8 cellular contexts compared by ENCODE assay signal in the genomic region with DNA sequence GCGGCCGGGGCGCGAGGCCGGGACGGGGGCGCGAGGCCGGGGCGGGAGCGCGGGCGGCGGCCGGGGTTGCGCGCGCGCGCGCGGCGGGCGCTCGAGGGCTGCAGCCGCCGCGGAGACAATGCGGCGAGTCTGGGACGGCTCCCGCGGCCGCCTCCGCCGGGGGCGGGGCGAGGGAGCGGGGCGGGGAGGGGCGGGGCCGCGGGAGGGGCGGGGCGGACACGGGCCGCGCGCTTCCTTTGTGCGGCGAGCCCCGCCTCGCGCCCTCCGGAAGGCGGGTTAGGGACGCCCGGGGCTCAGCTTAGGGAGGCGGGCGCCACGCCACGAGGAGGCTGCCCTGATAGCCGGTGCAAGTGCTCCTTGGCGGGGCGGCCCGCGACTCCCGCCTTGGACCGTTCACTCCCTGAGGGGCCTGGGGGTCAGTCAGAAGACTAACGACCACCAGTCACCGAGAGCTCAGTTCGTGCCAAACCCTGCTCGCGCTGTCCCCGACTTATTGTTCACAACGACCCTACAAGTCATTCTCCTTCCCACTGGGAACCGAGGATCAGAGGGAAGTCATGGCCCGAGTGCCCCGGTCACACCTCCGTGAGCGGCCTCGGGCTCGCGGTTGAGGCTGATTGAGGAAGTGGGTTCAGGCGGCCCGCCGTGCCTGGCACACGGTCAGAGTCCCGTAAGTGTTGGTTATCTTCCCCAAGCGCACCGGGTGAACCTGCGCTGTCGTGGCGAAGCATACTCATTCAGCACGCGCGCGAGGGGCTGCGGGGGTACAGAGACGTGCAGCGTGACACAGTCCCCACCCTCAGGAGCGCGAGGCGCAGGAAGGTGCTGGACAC. TPM values are rescaled to one million over a fixed set of nuclear protein-coding genes. Genes with fewer than 3 reads are reported as not detected.
A peak's percentile ranks its signal among the peaks of the same experiment; 100 is the strongest.
DNase-seq lines count a peak whose midpoint lies in the region; ATAC-seq and TF ChIP-seq lines count a peak whose summit lies in the region.

No MANE protein-coding gene starts in this region.

- no peaks in the 10 kb centered on the region for H3K27me3 Mint-ChIP-seq in activated T-helper 17 cell treated with anti-CD3 and anti-CD28 coated beads, Interleukin-2, amount 50 U/mL, for 72 hours
- H3K27me3 Mint-ChIP-seq in natural killer cell (ENCODE audit: low read depth in 2 of 2), result peaks cover 0 to 2% of the 10 kb centered on the region in 2 donors

- peaks cover 42% of the 10 kb centered on the region for H3K36me3 Mint-ChIP-seq in activated T-helper 17 cell treated with anti-CD3 and anti-CD28 coated beads, Interleukin-2, amount 50 U/mL, for 72 hours (ENCODE audit: low read depth)
- no peaks in the 10 kb centered on the region for H3K36me3 Mint-ChIP-seq in natural killer cell

- intact Hi-C loops in natural killer cell (cut with micrococcal nuclease), result no loop called here

- TF ChIP-seq CTCF in natural killer cell (IDR thresholded peaks at IDR 0.05), result no peak

- H3K27ac Mint-ChIP-seq in activated T-helper 17 cell treated with anti-CD3 and anti-CD28 coated beads, Interleukin-2, amount 50 U/mL, for 72 hours, result peak overlapping the region; percentile 89
- peak overlapping the region; percentile 34 to 35 for H3K27ac Mint-ChIP-seq in natural killer cell

- H3K4me3 ChIP-seq in Jurkat, Clone E6-1 (ENCODE audit: low read length), result peak overlapping the region; percentile 76

- H3K4me1 Mint-ChIP-seq in activated T-helper 17 cell treated with anti-CD3 and anti-CD28 coated beads, Interleukin-2, amount 50 U/mL, for 72 hours, result peaks cover 33% of the 10 kb centered on the region
- peaks cover 34 to 35% of the 10 kb centered on the region in 2 donors for H3K4me1 Mint-ChIP-seq in natural killer cell

- H3K4me3 Mint-ChIP-seq in activated T-helper 17 cell treated with anti-CD3 and anti-CD28 coated beads, Interleukin-2, amount 50 U/mL, for 72 hours, result peak overlapping the region; percentile 95
- H3K4me3 Mint-ChIP-seq in natural killer cell, result peak overlapping the region; percentile 85

- ATAC-seq in GM21717 (IDR thresholded peaks at IDR 0.05; ENCODE audit: unreplicated experiment) (peak; percentile 70), natural killer cell (peak; percentile 89 to 94 (median 91))
- ATAC-seq in activated T-helper 17 cell treated with anti-CD3 and anti-CD28 coated beads, Interleukin-2, amount 50 U/mL, for 72 hours (replicated peaks), result peak; percentile 85

- no peaks in the 10 kb centered on the region for H3K9me3 Mint-ChIP-seq in activated T-helper 17 cell treated with anti-CD3 and anti-CD28 coated beads, Interleukin-2, amount 50 U/mL, for 72 hours
- H3K9me3 Mint-ChIP-seq in natural killer cell, result no peaks in the 10 kb centered on the region

- DNase-seq in DMS79 (lab: John Stamatoyannopoulos, UW) (peak; percentile 71), RKO (ENCODE audit: low spot score) (peak; percentile 91), fibroblast of peridontal ligament (ENCODE audit: extremely low read depth) (peak; percentile 59), natural killer cell (peak; percentile 74)
- peak; percentile 64 for DNase-seq in Jurkat, Clone E6-1 (ENCODE audit: low read depth, low spot score)
- peak; percentile 61 to 83 (median 74) for DNase-seq in stimulated activated naive CD4-positive, alpha-beta T cell (lab: John Stamatoyannopoulos, UW)

RNA-seq across cellular contexts. Expression of a gene that starts 29.1 kb away (rescaled TPM):
- not detected for polyA plus RNA-seq in Jurkat, Clone E6-1 (2012; ENCODE audit: insufficient read depth, insufficient read length)
- not detected for total RNA-seq in activated T-helper 17 cell treated with anti-CD3 and anti-CD28 coated beads, Interleukin-2, amount 50 U/mL, for 72 hours
- total RNA-seq in natural killer cell, result not detected

Comparison
In these comparisons a context has a peak if more than half of its experiments do, and no peak if none do; other contexts are left out.
1. Peak in every context shown above with its lines: DNase-seq, ATAC-seq and H3K4me3 ChIP-seq.